ENCODE assay signal across 8 cellular contexts in genomic region chr19:3699071-3699740, GRCh38. TPM values are rescaled to one million over a fixed set of nuclear protein-coding genes. Genes with fewer than 3 reads are reported as not detected.
DNase-seq lines count a peak whose midpoint lies in the region; ATAC-seq and TF ChIP-seq lines count a peak whose summit lies in the region.

No MANE protein-coding gene starts in this region.

- TF ChIP-seq CTCF in chondrocyte (IDR thresholded peaks at IDR 0.05) (no peak), left lung (IDR thresholded peaks at IDR 0.05) (no peak)

- ATAC-seq in left lung (peak; percentile 43), GM21381 (IDR thresholded peaks at IDR 0.05; ENCODE audit: unreplicated experiment) (no peak)

- H3K27me3 Mint-ChIP-seq in chondrocyte (ENCODE audit: low read depth): no peaks in the 10 kb centered on the region

- H3K36me3 Mint-ChIP-seq in chondrocyte (ENCODE audit: low read depth): no peaks in the 10 kb centered on the region

- no peaks in the 10 kb centered on the region for H3K9me3 Mint-ChIP-seq in chondrocyte (ENCODE audit: low read depth)

- H3K27me3 ChIP-seq in left lung: no peaks in the 10 kb centered on the region

- H3K27ac Mint-ChIP-seq in chondrocyte (ENCODE audit: unreplicated experiment): peak overlapping the region; percentile 91

- H3K4me3 ChIP-seq in left lung: peak overlapping the region; percentile 61 to 86

- H3K4me1 ChIP-seq in left lung: peaks cover 0 to 21% of the 10 kb centered on the region in 2 donors

- peak overlapping the region; percentile 76 to 80 for H3K27ac ChIP-seq in left lung

- peaks cover 28% of the 10 kb centered on the region for H3K4me1 Mint-ChIP-seq in chondrocyte (ENCODE audit: low read depth)

- no peaks in the 10 kb centered on the region for H3K9me3 ChIP-seq in left lung

- intact Hi-C loops in left lung (cut with DNase I): no loop called here

- H3K4me3 Mint-ChIP-seq in chondrocyte (ENCODE audit: unreplicated experiment): peak overlapping the region; percentile 92

- peak; percentile 55 for DNase-seq in stimulated activated CD4-positive, alpha-beta T cell treated with anti-CD3 and anti-CD28 coated beads, Interleukin-15, amount 100 ng/mL, for 24 hours
- DNase-seq in stimulated activated CD4-positive, alpha-beta T cell treated with anti-CD3 and anti-CD28 coated beads, Interleukin-12 subunit alpha, Interleukin-12 subunit beta, amount 100 ng/mL, for 4 hours: no peak
- peak; percentile 85 for DNase-seq in RPMI7951 (ENCODE audit: low read depth)
- DNase-seq in chondrocyte (ENCODE audit: low spot score): no peak
- DNase-seq in left lung: peak; percentile 60 to 84
- DNase-seq in stimulated activated naive CD4-positive, alpha-beta T cell treated with Interleukin-2 at 50 U/mL for 16 hours (lab: John Stamatoyannopoulos, UW): peak; percentile 14
- no peak for DNase-seq in mesenteric fat pad (ENCODE audit: low spot score)

- H3K36me3 ChIP-seq in left lung: peaks cover 0 to 18% of the 10 kb centered on the region in 2 donors

RNA-seq across cellular contexts. Expression of gene PIP5K1C, which starts 1.1 kb away (rescaled TPM):
- 13.1 and 13.9 TPM in 2 replicates for total RNA-seq in RPMI7951 (2014; rRNA removed; shearing (Covaris generic))
- total RNA-seq in chondrocyte (81.0 to 98.4 TPM (median 85.5 TPM) in 3 replicates), left lung (10 to 100 TPM; 38.7 to 42.2 TPM), mesenteric fat pad (40.0 TPM)

RNA-seq across cellular contexts. Expression of gene TJP3, which starts 9.0 kb away (rescaled TPM):
- total RNA-seq in RPMI7951 (2014; rRNA removed; shearing (Covaris generic)): not detected in 2 replicates
- not detected in 3 replicates for total RNA-seq in chondrocyte
- total RNA-seq in left lung: 10 to 100 TPM; 33.8 to 36.2 TPM
- total RNA-seq in mesenteric fat pad: 0.39 TPM

Comparison
In these comparisons a context has a peak if more than half of its experiments do, and no peak if none do; other contexts are left out.
1. DNase-seq: peak in stimulated activated CD4-positive, alpha-beta T cell treated with anti-CD3 and anti-CD28 coated beads, Interleukin-15, amount 100 ng/mL, for 24 hours (single experiment), RPMI7951 (single experiment), left lung (2 of 2) and stimulated activated naive CD4-positive, alpha-beta T cell treated with Interleukin-2 at 50 U/mL for 16 hours (single experiment); none in stimulated activated CD4-positive, alpha-beta T cell treated with anti-CD3 and anti-CD28 coated beads, Interleukin-12 subunit alpha, Interleukin-12 subunit beta, amount 100 ng/mL, for 4 hours (single experiment), chondrocyte (single experiment) and mesenteric fat pad (single experiment).
2. RNA of gene TJP3, which starts 9.0 kb away (total RNA-seq): 33.8 to 36.2 TPM in left lung; 0.39 TPM in mesenteric fat pad (single experiment), not detected in RPMI7951 and not detected in chondrocyte; every median in the first group is over 10 times any median in the second.